5 cellular contexts compared by ENCODE assay signal in the genomic region with DNA sequence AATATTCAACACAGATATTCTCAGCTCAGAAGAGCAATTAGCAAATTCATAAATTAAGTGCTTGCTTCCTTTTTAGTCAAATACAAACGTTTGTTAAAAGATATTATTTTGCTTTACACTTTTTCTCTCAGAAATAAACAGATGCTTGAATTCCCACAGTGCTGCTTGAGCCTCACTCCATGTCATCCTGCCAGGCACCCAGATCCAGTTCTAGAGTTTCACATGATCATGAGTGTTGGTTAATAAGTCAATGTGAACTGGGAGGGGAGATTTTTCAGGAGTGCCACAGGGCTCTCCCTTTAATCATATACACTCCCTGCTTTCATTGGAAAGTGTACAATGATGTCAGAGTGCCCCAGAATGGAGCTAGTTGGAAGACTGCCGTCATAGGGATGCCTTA.
DNase-seq lines count a peak whose midpoint lies in the region; ATAC-seq, FAIRE-seq and TF ChIP-seq lines count a peak whose summit lies in the region.
"Not testable (repeated sequence)": the region's sequence is repeated elsewhere in the genome, so short reads cannot be mapped to it uniquely, and the experiment has no call there.

No MANE protein-coding gene starts in this region.

- not testable (repeated sequence) for H3K9me3 Mint-ChIP-seq in activated CD4-positive, alpha-beta T cell treated with anti-CD3 and anti-CD28 coated beads, Interleukin-2, amount 10 ng/mL, durations not matched to agents 24 days and 14 days

- TF ChIP-seq CTCF in body of pancreas (IDR thresholded peaks at IDR 0.05); pancreas (IDR thresholded peaks at IDR 0.05): not testable (repeated sequence)

- H3K27ac ChIP-seq in body of pancreas: peak overlapping the region in 1 of 4 donors; percentile 25
- not testable (repeated sequence) for H3K27ac ChIP-seq in pancreas

- not testable (repeated sequence) for H3K4me1 Mint-ChIP-seq in activated CD4-positive, alpha-beta T cell treated with anti-CD3 and anti-CD28 coated beads, Interleukin-2, amount 10 ng/mL, durations not matched to agents 24 days and 14 days

- peak; percentile 28 for DNase-seq in activated CD4-positive, alpha-beta T cell treated with anti-CD3 and anti-CD28 coated beads, Interleukin-2, amount 10 ng/mL, durations not matched to agents 24 days and 14 days
- DNase-seq in body of pancreas (peak; percentile 69 to 88 (median 85)), foreskin melanocyte (peak; percentile 0), pancreas (peak in 4 of 6 donors; percentile 53 to 76 (median 70)), renal cortical epithelial cell (ENCODE audit: low read depth) (peak; percentile 38)

- not testable (repeated sequence) for H3K27me3 Mint-ChIP-seq in activated CD4-positive, alpha-beta T cell treated with anti-CD3 and anti-CD28 coated beads, Interleukin-2, amount 10 ng/mL, durations not matched to agents 24 days and 14 days

- H3K4me3 Mint-ChIP-seq in activated CD4-positive, alpha-beta T cell treated with anti-CD3 and anti-CD28 coated beads, Interleukin-2, amount 10 ng/mL, durations not matched to agents 24 days and 14 days: not testable (repeated sequence)

- not testable (repeated sequence) for H3K9me3 ChIP-seq in body of pancreas, pancreas

- not testable (repeated sequence) for TF ChIP-seq POLR2A in body of pancreas (IDR thresholded peaks at IDR 0.05)

- H3K27me3 ChIP-seq in body of pancreas, pancreas: not testable (repeated sequence)

- 0% methylated on average over 1 of the region's 2 CpGs; no CpG with 5 or more reads in 1 of the 2 donors for WGBS in body of pancreas, 2 donors
- WGBS in pancreas, 2 donors: 57% methylated on average over 1 of the region's 2 CpGs; no CpG with 5 or more reads in 1 of the 2 donors

- H3K27ac Mint-ChIP-seq in activated CD4-positive, alpha-beta T cell treated with anti-CD3 and anti-CD28 coated beads, Interleukin-2, amount 10 ng/mL, durations not matched to agents 24 days and 14 days: not testable (repeated sequence)

- not testable (repeated sequence) for FAIRE-seq in pancreas (lab: Jason Lieb, UNC)

- H3K36me3 ChIP-seq in body of pancreas (replicated peaks in 1 of 2; ENCODE audit: insufficient read depth in 1 of 2, low read depth in 2 of 2); pancreas: not testable (repeated sequence)

- intact Hi-C loops in activated CD4-positive, alpha-beta T cell treated with anti-CD3 and anti-CD28 coated beads, Interleukin-2, amount 10 ng/mL, durations not matched to agents 24 days and 14 days (cut with micrococcal nuclease); body of pancreas (cut with DNase I); pancreas (cut with DNase I): not testable (repeated sequence)

- not testable (repeated sequence) for H3K36me3 Mint-ChIP-seq in activated CD4-positive, alpha-beta T cell treated with anti-CD3 and anti-CD28 coated beads, Interleukin-2, amount 10 ng/mL, durations not matched to agents 24 days and 14 days (ENCODE audit: low read depth)

- not testable (repeated sequence) for H3K4me1 ChIP-seq in body of pancreas, pancreas

- not testable (repeated sequence) for H3K4me3 ChIP-seq in body of pancreas, pancreas

- ATAC-seq in body of pancreas, pancreas: not testable (repeated sequence)

Comparison
In these comparisons a context has a peak if more than half of its experiments do, and no peak if none do; other contexts are left out.
1. DNase-seq: peak in every context shown above with its lines; median percentile 85 in body of pancreas; 70 in pancreas; 38 in renal cortical epithelial cell; 28 in activated CD4-positive, alpha-beta T cell treated with anti-CD3 and anti-CD28 coated beads, Interleukin-2, amount 10 ng/mL, durations not matched to agents 24 days and 14 days; 0 in foreskin melanocyte.